In the genomic region with DNA sequence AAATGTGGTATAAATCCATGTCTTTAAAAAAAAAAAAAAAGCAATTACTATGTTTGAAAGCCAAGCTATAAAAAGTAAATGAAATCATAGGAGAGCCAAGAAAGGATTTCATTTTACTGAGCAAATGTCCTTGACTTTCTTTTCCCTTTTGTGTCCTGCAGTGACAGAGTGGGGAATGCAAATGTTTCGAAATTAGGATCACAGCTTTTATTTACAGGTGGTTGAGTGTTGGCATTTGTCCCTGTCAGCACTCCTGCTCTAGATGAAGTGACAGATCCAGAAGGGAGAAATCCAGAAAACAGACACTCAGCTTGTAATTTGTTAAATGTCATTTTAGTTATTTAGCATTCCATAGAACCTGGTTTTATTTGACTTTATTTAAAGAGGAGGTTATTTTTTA, we compare ENCODE assay signal across 25 cellular contexts.
"Had no signal": no experiment of that assay in that cellular context is flagged by ENCODE, and none has a peak within 500 bp of the region (broad histone marks: within the 10 kb centered on the region; RNA-seq: fewer than 3 reads in every experiment).

No MANE protein-coding gene starts in this region.

- H3K27ac Mint-ChIP-seq: activated naive CD8-positive, alpha-beta T cell; effector memory CD8-positive, alpha-beta T cell; stimulated activated memory B cell treated with anti-CD40 and anti-IgM and Interleukin-4, amounts not matched to agents 10 μg/mL and 1 μg/mL and 100 μg/mL, for 72 hours; stimulated activated naive CD8-positive, alpha-beta T cell treated with anti-CD3 and anti-CD28 coated beads, Interleukin-15, amount 100 ng/mL, for 72 hours had no signal

- H3K4me3 Mint-ChIP-seq: activated naive CD8-positive, alpha-beta T cell; effector memory CD8-positive, alpha-beta T cell; naive B cell; nephron progenitor cell; stimulated activated memory B cell treated with anti-CD40 and anti-IgM and Interleukin-4, amounts not matched to agents 10 μg/mL and 1 μg/mL and 100 μg/mL, for 72 hours; stimulated activated naive CD8-positive, alpha-beta T cell treated with anti-CD3 and anti-CD28 coated beads, Interleukin-15, amount 100 ng/mL, for 72 hours had no signal

- H3K9me3 Mint-ChIP-seq: effector memory CD8-positive, alpha-beta T cell; naive B cell; nephron progenitor cell; stimulated activated memory B cell treated with anti-CD40 and anti-IgM and Interleukin-4, amounts not matched to agents 10 μg/mL and 1 μg/mL and 100 μg/mL, for 72 hours; stimulated activated naive CD8-positive, alpha-beta T cell treated with anti-CD3 and anti-CD28 coated beads, Interleukin-15, amount 100 ng/mL, for 72 hours had no signal

- ATAC-seq: activated CD4-positive, CD25-positive, alpha-beta regulatory T cell treated with anti-CD3 and anti-CD28 coated beads, Interleukin-2, amount 50 U/mL, for 24 hours; effector memory CD8-positive, alpha-beta T cell; gastroesophageal sphincter; stimulated activated memory B cell treated with anti-CD40 and anti-IgM and Interleukin-4, amounts not matched to agents 10 μg/mL and 1 μg/mL and 100 μg/mL, for 72 hours; stimulated activated naive CD8-positive, alpha-beta T cell treated with anti-CD3 and anti-CD28 coated beads, Interleukin-15, amount 100 ng/mL, for 72 hours had no signal

- H3K9me3 ChIP-seq: gastroesophageal sphincter, neutrophil, tibial nerve had no signal

- H3K4me1 Mint-ChIP-seq: naive B cell; stimulated activated memory B cell treated with anti-CD40 and anti-IgM and Interleukin-4, amounts not matched to agents 10 μg/mL and 1 μg/mL and 100 μg/mL, for 72 hours; stimulated activated naive CD8-positive, alpha-beta T cell treated with anti-CD3 and anti-CD28 coated beads, Interleukin-15, amount 100 ng/mL, for 72 hours had no signal

- DNase-seq: activated CD4-positive, alpha-beta T cell treated with anti-CD3 and anti-CD28 coated beads for 48 hours; activated CD4-positive, alpha-beta T cell treated with anti-CD3 and anti-CD28 coated beads, Interleukin-2, amount 50 U/mL, for 48 hours; activated CD8-positive, alpha-beta memory T cell treated with anti-CD3 and anti-CD28 coated beads for 24 hours; activated effector memory CD4-positive, alpha-beta T cell treated with Interleukin-2 at 50 U/mL for 16 hours; activated naive CD4-positive, alpha-beta T cell treated with Interleukin-2 at 50 U/mL for 16 hours; anterior cingulate cortex; brain microvascular endothelial cell; cortex of kidney; effector memory CD8-positive, alpha-beta T cell; islet precursor cell; mammary epithelial cell; naive B cell; nephron progenitor cell; stimulated activated CD4-positive, alpha-beta T cell treated with anti-CD3 and anti-CD28 coated beads, Interleukin-1b, Interleukin-23, amount 100 ng/mL, for 48 hours; stimulated activated CD4-positive, alpha-beta T cell treated with anti-CD3 and anti-CD28 coated beads, Interleukin-4, amount 100 ng/mL, for 4 hours; stimulated activated CD8-positive, alpha-beta memory T cell treated with anti-CD3 and anti-CD28 coated beads, Interleukin-4, amount 100 ng/mL, for 48 hours; stimulated activated naive CD8-positive, alpha-beta T cell treated with anti-CD3 and anti-CD28 coated beads, Interleukin-15, amount 100 ng/mL, for 72 hours had no signal

- H3K27me3 ChIP-seq: brain microvascular endothelial cell, gastroesophageal sphincter, hepatocyte, neutrophil, tibial nerve had no signal

- H3K4me3 ChIP-seq: gastroesophageal sphincter, hepatocyte, smooth muscle cell, tibial nerve had no signal

- H3K27ac ChIP-seq: brain microvascular endothelial cell, gastroesophageal sphincter, hepatocyte, neutrophil, tibial nerve had no signal

- H3K27me3 Mint-ChIP-seq: effector memory CD8-positive, alpha-beta T cell; stimulated activated memory B cell treated with anti-CD40 and anti-IgM and Interleukin-4, amounts not matched to agents 10 μg/mL and 1 μg/mL and 100 μg/mL, for 72 hours had no signal

- H3K36me3 ChIP-seq: brain microvascular endothelial cell, neutrophil, tibial nerve had no signal

- H3K36me3 Mint-ChIP-seq: activated naive CD8-positive, alpha-beta T cell; naive B cell; stimulated activated memory B cell treated with anti-CD40 and anti-IgM and Interleukin-4, amounts not matched to agents 10 μg/mL and 1 μg/mL and 100 μg/mL, for 72 hours had no signal
